Comparison of ENCODE assay signal across 9 cellular contexts in genomic region chr11:63635762-63636465, GRCh38. TPM values are rescaled to one million over a fixed set of nuclear protein-coding genes. Genes with fewer than 3 reads are reported as not detected.
DNase-seq lines count a peak whose midpoint lies in the region; ATAC-seq and TF ChIP-seq lines count a peak whose summit lies in the region.
"Had no signal": no experiment of that assay in that cellular context is flagged by ENCODE, and none has a peak within 500 bp of the region (broad histone marks: within the 10 kb centered on the region; RNA-seq: fewer than 3 reads in every experiment).

No MANE protein-coding gene starts in this region.

- H3K36me3 Mint-ChIP-seq in activated naive CD8-positive, alpha-beta T cell treated with anti-CD3 and anti-CD28 coated beads, Interleukin-2, amount 10 ng/mL, durations not matched to agents 7 days and 5 days: peaks cover 20% of the 10 kb centered on the region

- peak; percentile 86 for TF ChIP-seq CTCF in cardiac muscle cell (IDR thresholded peaks at IDR 0.05; ENCODE audit: low read depth, low read length)

- H3K4me3 Mint-ChIP-seq in activated naive CD8-positive, alpha-beta T cell treated with anti-CD3 and anti-CD28 coated beads, Interleukin-2, amount 10 ng/mL, durations not matched to agents 7 days and 5 days: no peak overlapping the region
- H3K4me3 Mint-ChIP-seq: dendritic cell treated with granulocyte-macrophage colony-stimulating factor and Interleukin-4, amounts not matched to agents 40 ng/mL and 50 ng/mL, for 4 days had no signal

- H3K27me3 Mint-ChIP-seq in activated naive CD8-positive, alpha-beta T cell treated with anti-CD3 and anti-CD28 coated beads, Interleukin-2, amount 10 ng/mL, durations not matched to agents 7 days and 5 days: no peaks in the 10 kb centered on the region
- H3K27me3 Mint-ChIP-seq: dendritic cell treated with granulocyte-macrophage colony-stimulating factor and Interleukin-4, amounts not matched to agents 40 ng/mL and 50 ng/mL, for 4 days had no signal

- no peaks in the 10 kb centered on the region for H3K9me3 ChIP-seq in cardiac muscle cell (ENCODE audit: low read depth)

- H3K27ac Mint-ChIP-seq in activated naive CD8-positive, alpha-beta T cell treated with anti-CD3 and anti-CD28 coated beads, Interleukin-2, amount 10 ng/mL, durations not matched to agents 7 days and 5 days: peak overlapping the region; percentile 5
- H3K27ac Mint-ChIP-seq: dendritic cell treated with granulocyte-macrophage colony-stimulating factor and Interleukin-4, amounts not matched to agents 40 ng/mL and 50 ng/mL, for 4 days had no signal

- ATAC-seq in activated naive CD8-positive, alpha-beta T cell treated with anti-CD3 and anti-CD28 coated beads, Interleukin-2, amount 10 ng/mL, durations not matched to agents 7 days and 5 days (ENCODE audit: low read depth): peak; percentile 71
- ATAC-seq in HG03342 (IDR thresholded peaks at IDR 0.05; ENCODE audit: unreplicated experiment) (no peak), GM21737 (IDR thresholded peaks at IDR 0.05; ENCODE audit: unreplicated experiment) (no peak)

- no peak overlapping the region for H3K27ac ChIP-seq in cardiac muscle cell

- H3K36me3 ChIP-seq in cardiac muscle cell: peaks cover 15% of the 10 kb centered on the region

- H3K4me3 ChIP-seq in cardiac muscle cell: no peak overlapping the region

- no peaks in the 10 kb centered on the region for H3K4me1 ChIP-seq in cardiac muscle cell (ENCODE audit: low read depth)

- peaks cover 15% of the 10 kb centered on the region for H3K4me1 Mint-ChIP-seq in activated naive CD8-positive, alpha-beta T cell treated with anti-CD3 and anti-CD28 coated beads, Interleukin-2, amount 10 ng/mL, durations not matched to agents 7 days and 5 days

- H3K27me3 ChIP-seq in cardiac muscle cell: no peaks in the 10 kb centered on the region

- no peaks in the 10 kb centered on the region for H3K9me3 Mint-ChIP-seq in activated naive CD8-positive, alpha-beta T cell treated with anti-CD3 and anti-CD28 coated beads, Interleukin-2, amount 10 ng/mL, durations not matched to agents 7 days and 5 days
- H3K9me3 Mint-ChIP-seq: dendritic cell treated with granulocyte-macrophage colony-stimulating factor and Interleukin-4, amounts not matched to agents 40 ng/mL and 50 ng/mL, for 4 days had no signal

- DNase-seq in DMS79 (lab: John Stamatoyannopoulos, UW) (peak; percentile 18), KG1 (lab: John Stamatoyannopoulos, UW) (peak; percentile 82), SKM-1 (lab: John Stamatoyannopoulos, UW; ENCODE audit: unreplicated experiment) (peak; percentile 56), cardiac muscle cell (ENCODE audit: low read depth in 1 of 2, low spot score in 1 of 2) (peak; percentile 67 to 80), renal cortical epithelial cell (ENCODE audit: low read depth) (peak; percentile 70)
- peak; percentile 59 for DNase-seq in activated naive CD8-positive, alpha-beta T cell treated with anti-CD3 and anti-CD28 coated beads, Interleukin-2, amount 10 ng/mL, durations not matched to agents 7 days and 5 days

- POLR2A ChIA-PET in activated naive CD8-positive, alpha-beta T cell treated with anti-CD3 and anti-CD28 coated beads, Interleukin-2, amount 10 ng/mL, durations not matched to agents 7 days and 5 days (lab: Charles Lee): interaction anchor here (1.2 to 1.8 kb wide), 3 partner anchors 84 to 156 kb away, joined by 3 to 12 read pairs (median 7); partner anchors contain the start of gene PLAAT4

RNA-seq across cellular contexts. Expression of gene PLAAT3, which starts 21.7 kb away (rescaled TPM):
- total RNA-seq in activated naive CD8-positive, alpha-beta T cell treated with anti-CD3 and anti-CD28 coated beads, Interleukin-2, amount 10 ng/mL, durations not matched to agents 7 days and 5 days: 10 to 100 TPM; 15.8 to 17.3 TPM
- 7.6 and 10.0 TPM in 2 replicates for total RNA-seq in cardiac muscle cell
- polyA plus RNA-seq in cardiac muscle cell: 10.8 and 29.3 TPM in 2 replicates
- total RNA-seq in renal cortical epithelial cell: 50.6 and 63.9 TPM in 2 replicates

RNA-seq across cellular contexts. Expression of gene ATL3, which starts 35.3 kb away (rescaled TPM):
- total RNA-seq in activated naive CD8-positive, alpha-beta T cell treated with anti-CD3 and anti-CD28 coated beads, Interleukin-2, amount 10 ng/mL, durations not matched to agents 7 days and 5 days: 10 to 100 TPM; 36.7 to 38.1 TPM
- total RNA-seq in cardiac muscle cell (3.1 and 4.6 TPM in 2 replicates), renal cortical epithelial cell (101 and 112 TPM in 2 replicates)
- 2.4 and 3.8 TPM in 2 replicates for polyA plus RNA-seq in cardiac muscle cell

RNA-seq across cellular contexts. Expression of gene RTN3, which starts 45.4 kb away (rescaled TPM):
- 10 to 100 TPM; 50.8 to 51.1 TPM for total RNA-seq in activated naive CD8-positive, alpha-beta T cell treated with anti-CD3 and anti-CD28 coated beads, Interleukin-2, amount 10 ng/mL, durations not matched to agents 7 days and 5 days
- total RNA-seq in cardiac muscle cell: 99.7 and 132 TPM in 2 replicates
- polyA plus RNA-seq in cardiac muscle cell: 99.5 and 116 TPM in 2 replicates
- total RNA-seq in renal cortical epithelial cell: 49.5 and 126 TPM in 2 replicates

Comparison
In these comparisons a context has a peak if more than half of its experiments do, and no peak if none do; other contexts are left out.
1. DNase-seq: peak in every context shown above with its lines; median percentile 82 in KG1; 74 in cardiac muscle cell; 70 in renal cortical epithelial cell; 59 in activated naive CD8-positive, alpha-beta T cell treated with anti-CD3 and anti-CD28 coated beads, Interleukin-2, amount 10 ng/mL, durations not matched to agents 7 days and 5 days; 56 in SKM-1; 18 in DMS79.